Comparison of ENCODE assay signal across 8 cellular contexts in genomic region chr1:210328746-210329488, GRCh38. TPM values are rescaled to one million over a fixed set of nuclear protein-coding genes. Genes with fewer than 3 reads are reported as not detected.
DNase-seq lines count a peak whose midpoint lies in the region; ATAC-seq, FAIRE-seq and TF ChIP-seq lines count a peak whose summit lies in the region.

Gene HHAT (plus strand): TSS chr1:210328902. CDS start chr1:210348976, 20,074 bp downstream.

- no peak for TF ChIP-seq RAD21 in HepG2 (CRISPR knock-in tag; IDR thresholded peaks at IDR 0.05)

- H3K9me3 ChIP-seq in HepG2 (ENCODE audit: low read length) = no peaks in the 10 kb centered on the region

- H3K4me2 ChIP-seq in HepG2 (ENCODE audit: low read depth, low read length) = peak within 1 kb of the TSS; percentile 98

- POLR2A ChIA-PET in HepG2 (lab: Yijun Ruan, JAX) = interaction anchor here (0.6 to 1.4 kb wide), 6 partner anchors 14 to 929 kb away, joined by 3 to 19 read pairs (median 5); no protein-coding TSS in a partner anchor

- H2AFZ ChIP-seq in HepG2 (ENCODE audit: low read length) = peak within 1 kb of the TSS; percentile 59

- TF ChIP-seq EP300 in HepG2 (IDR thresholded peaks at IDR 0.05; ENCODE audit: low read depth in 2 of 2, low read length in 2 of 2) = no peak
- TF ChIP-seq EP300 in HepG2 (CRISPR knock-in tag; IDR thresholded peaks at IDR 0.05; ENCODE audit: borderline replicate concordance) = no peak

- peak within 1 kb of the TSS; percentile 88 for H3K4me3 ChIP-seq in AG09309 (ENCODE audit: control insufficient read depth, low read depth, low read length)
- H3K4me3 ChIP-seq in HepG2 (replicated peaks in 1 of 3; ENCODE audit: insufficient read depth in 1 of 3, low read depth in 2 of 3, low read length in 3 of 3) = peak within 1 kb of the TSS; percentile 69 to 85 (median 73)

- peak within 1 kb of the TSS; percentile 73 for H3K27ac ChIP-seq in HepG2 (ENCODE audit: extremely low read length, insufficient read depth, low read length)

- peak; percentile 24 for DNase-seq in AG09309 (ENCODE audit: low read depth)
- peak; percentile 82 for DNase-seq in NCI-H2171 (lab: John Stamatoyannopoulos, UW)
- peak; percentile 73 for DNase-seq in activated CD4-positive, alpha-beta T cell treated with anti-CD3 and anti-CD28 coated beads for 48 hours
- DNase-seq in dermis blood vessel endothelial cell = peak; percentile 78
- DNase-seq in HepG2 (ENCODE audit: low spot score) = peak; percentile 49
- DNase-seq in stimulated activated CD4-positive, alpha-beta T cell treated with anti-CD3 and anti-CD28 coated beads, Interleukin-4, amount 100 ng/mL, for 24 hours = peak; percentile 60

- H3K36me3 ChIP-seq in HepG2 (replicated peaks in 1 of 2; ENCODE audit: control insufficient read depth in 1 of 2, insufficient read depth in 2 of 2, low read length in 2 of 2) = no peaks in the 10 kb centered on the region

- peaks cover 19% of the 10 kb centered on the region for H3K4me1 ChIP-seq in HepG2 (ENCODE audit: insufficient read depth, low read length)

- no peaks in the 10 kb centered on the region; a peak in 1 of 5 replicates for H3K27me3 ChIP-seq in HepG2 (ENCODE audit: control insufficient read depth in 1 of 2, insufficient read depth in 2 of 2, low read length in 2 of 2)

- peak; percentile 61 for ATAC-seq in GM18868 (IDR thresholded peaks at IDR 0.05; ENCODE audit: unreplicated experiment)
- ATAC-seq in HG03066 (IDR thresholded peaks at IDR 0.05; ENCODE audit: low read depth, unreplicated experiment) = peak; percentile 56
- peak; percentile 94 for ATAC-seq in HepG2

- peak; percentile 61 to 67 for TF ChIP-seq POLR2A in HepG2 (IDR thresholded peaks at IDR 0.05; ENCODE audit: insufficient read depth in 1 of 2, low read depth in 2 of 2, low read length in 2 of 2)

- CTCF ChIA-PET in HepG2 (lab: Yijun Ruan, JAX; ENCODE audit: low intra/inter-chr PET ratio, low total read pairs) = no interaction called here

- BruUV-seq in HepG2 (replicated peaks; lab: Mats Ljungman, UMichigan) = TSS peak; percentile 90

- in situ Hi-C loops in HepG2 (cut with HindIII; ENCODE audit: extremely low pct_ligation_motif_present, low pct_unique_long_range_greater_than_20kb) = no loop called here

- no peaks in the 10 kb centered on the region for H3K79me2 ChIP-seq in HepG2 (ENCODE audit: insufficient read depth, low read length)

- WGBS in HepG2 (ENCODE audit: low lambda C conversion rate) = 1% methylated on average over 49 of the region's 88 CpGs

- H4K20me1 ChIP-seq in HepG2 (ENCODE audit: insufficient read depth, low read length) = no peaks in the 10 kb centered on the region

- TF ChIP-seq CTCF in AG09309 (IDR thresholded peaks at IDR 0.05; ENCODE audit: control insufficient read depth, insufficient read depth, low read depth, low read length, missing control alignments) (no peak), HepG2 (CRISPR knock-in tag; IDR thresholded peaks at IDR 0.05) (peak; percentile 26; the same call in 1 of the 2 replicates)

- peak within 1 kb of the TSS; percentile 84 for H3K9ac ChIP-seq in HepG2 (ENCODE audit: insufficient read depth, low read depth, low read length)

- intact Hi-C loops in HepG2 (cut with micrococcal nuclease; ENCODE audit: unreplicated experiment) = loop anchor here (2.0 kb wide), 2 partner anchors 38 to 64 kb away; no protein-coding TSS in a partner anchor

- no peak for FAIRE-seq in HepG2 (lab: Jason Lieb, UNC)

TF ChIP-seq in HepG2, 621 proteins besides CTCF, POLR2A, EP300 and RAD21 (continues in another document):
- TF ChIP-seq PHF21A (CRISPR knock-in tag; IDR thresholded peaks at IDR 0.05) (peak; percentile 74), AGO1 (IDR thresholded peaks at IDR 0.05; ENCODE audit: low read depth, low read length, poor library complexity, severe bottlenecking) (no peak), ZNF430 (CRISPR knock-in tag; IDR thresholded peaks at IDR 0.05) (peak; percentile 41; the same call in 1 of the 2 replicates), SYNCRIP (IDR thresholded peaks at IDR 0.05; ENCODE audit: insufficient read depth, low read depth, low read length) (no peak), SMAD1 (CRISPR knock-in tag; IDR thresholded peaks at IDR 0.05; ENCODE audit: borderline replicate concordance, low read depth) (0 out of 2 replicates have a peak, but pooled peaks have one; percentile 62), ZNF362 (CRISPR knock-in tag; IDR thresholded peaks at IDR 0.05; ENCODE audit: borderline replicate concordance) (peak; percentile 76; the same call in 1 of the 2 replicates), ZNF143 (CRISPR knock-in tag; IDR thresholded peaks at IDR 0.05) (0 out of 2 replicates have a peak, but pooled peaks have one; percentile 24), ZNF556 (CRISPR knock-in tag; IDR thresholded peaks at IDR 0.05; ENCODE audit: borderline replicate concordance) (peak; percentile 36; the same call in 1 of the 2 replicates), E2F5 (CRISPR knock-in tag; conservative IDR thresholded peaks at IDR 0.05) (0 out of 2 replicates have a peak, but pooled peaks have one; percentile 21), ZNF558 (CRISPR knock-in tag; IDR thresholded peaks at IDR 0.05; ENCODE audit: borderline replicate concordance) (no peak), ARNT2 (CRISPR knock-in tag; IDR thresholded peaks at IDR 0.05; ENCODE audit: low read depth) (peak; percentile 73), GMEB1 (CRISPR knock-in tag; IDR thresholded peaks at IDR 0.05; ENCODE audit: borderline replicate concordance) (peak; percentile 45; the same call in 1 of the 2 replicates), HDAC6 (IDR thresholded peaks at IDR 0.05; ENCODE audit: low read depth, low read length) (peak; percentile 80; the same call in 1 of the 2 replicates)
- TF ChIP-seq, protein P1, sequence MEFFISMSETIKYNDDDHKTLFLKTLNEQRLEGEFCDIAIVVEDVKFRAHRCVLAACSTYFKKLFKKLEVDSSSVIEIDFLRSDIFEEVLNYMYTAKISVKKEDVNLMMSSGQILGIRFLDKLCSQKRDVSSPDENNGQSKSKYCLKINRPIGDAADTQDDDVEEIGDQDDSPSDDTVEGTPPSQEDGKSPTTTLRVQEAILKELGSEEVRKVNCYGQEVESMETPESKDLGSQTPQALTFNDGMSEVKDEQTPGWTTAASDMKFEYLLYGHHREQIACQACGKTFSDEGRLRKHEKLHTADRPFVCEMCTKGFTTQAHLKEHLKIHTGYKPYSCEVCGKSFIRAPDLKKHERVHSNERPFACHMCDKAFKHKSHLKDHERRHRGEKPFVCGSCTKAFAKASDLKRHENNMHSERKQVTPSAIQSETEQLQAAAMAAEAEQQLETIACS (CRISPR knock-in tag; IDR thresholded peaks at IDR 0.05) = peak; percentile 95

RNA-seq across cellular contexts. Expression of gene HHAT, which starts in this region (rescaled TPM):
- 1.8 and 4.8 TPM in 2 replicates for total RNA-seq in dermis blood vessel endothelial cell
- total RNA-seq in HepG2 (2016; rRNA removed; fragmentation: Illumina TruSeq; extraction: Trizol) = 2.9 and 4.9 TPM in 2 replicates
- 0.79 and 1.2 TPM in 2 replicates for total RNA-seq in HepG2 (2016; cell fraction: cytosol; rRNA removed; fragmentation: Illumina TruSeq; extraction: Trizol; ENCODE audit: low read depth)
- 3.2 and 4.8 TPM in 2 replicates for total RNA-seq in HepG2 (2016; cell fraction: insoluble cytoplasmic fraction; rRNA removed; fragmentation: Illumina TruSeq; extraction: Trizol)
- total RNA-seq in HepG2 (2016; cell fraction: membrane; rRNA removed; fragmentation: Illumina TruSeq; extraction: Trizol) = 2.1 and 2.5 TPM in 2 replicates
- 7.4 and 8.0 TPM in 2 replicates for total RNA-seq in HepG2 (2016; cell fraction: nucleus; rRNA removed; fragmentation: Illumina TruSeq; extraction: Trizol)
- polyA plus RNA-seq in HepG2 (2011; rRNA removed) = 2.6 and 3.5 TPM in 2 replicates
- polyA plus RNA-seq in HepG2 (2011; cell fraction: cytosol; rRNA removed) = 3.1 and 5.9 TPM in 2 replicates
- 6.0 and 6.9 TPM in 2 replicates for polyA plus RNA-seq in HepG2 (2011; cell fraction: nucleus; rRNA removed)
- polyA plus RNA-seq in HepG2 (2012) = 1.3 and 1.7 TPM in 2 replicates
- polyA plus RNA-seq in HepG2 (2016; cell fraction: cytosol; fragmentation: Illumina TruSeq; extraction: Trizol; ENCODE audit: low read depth) = 0.36 and 0.60 TPM in 2 replicates
- polyA plus RNA-seq in HepG2 (2016; cell fraction: insoluble cytoplasmic fraction; fragmentation: Illumina TruSeq; extraction: Trizol; ENCODE audit: low read depth) = 2.6 TPM in 2 replicates
- polyA plus RNA-seq in HepG2 (2016; cell fraction: membrane; fragmentation: Illumina TruSeq; extraction: Trizol; ENCODE audit: low read depth) = 1.4 and 1.5 TPM in 2 replicates
- polyA plus RNA-seq in HepG2 (2016; cell fraction: nucleus; fragmentation: Illumina TruSeq; extraction: Trizol; ENCODE audit: insufficient read depth, low read depth) = 5.5 and 6.1 TPM in 2 replicates
- polyA minus RNA-seq in HepG2 (2011; rRNA and poly(A)+ RNA removed; ENCODE audit: low replicate concordance) = 1.1 and 11.2 TPM in 2 replicates
- 2.0 and 2.2 TPM in 2 replicates for polyA minus RNA-seq in HepG2 (2011; cell fraction: cytosol; rRNA and poly(A)+ RNA removed)
- 12.7 and 14.0 TPM in 2 replicates for polyA minus RNA-seq in HepG2 (2011; cell fraction: nucleus; rRNA and poly(A)+ RNA removed)

Comparison
In these comparisons a context has a peak if more than half of its experiments do, and no peak if none do; other contexts are left out.
1. Peak in every context shown above with its lines: DNase-seq, ATAC-seq, H3K4me3 ChIP-seq and H3K27ac ChIP-seq.
2. DNase-seq: peak in every context shown above with its lines; median percentile 82 in NCI-H2171; 78 in dermis blood vessel endothelial cell; 73 in activated CD4-positive, alpha-beta T cell treated with anti-CD3 and anti-CD28 coated beads for 48 hours; 60 in stimulated activated CD4-positive, alpha-beta T cell treated with anti-CD3 and anti-CD28 coated beads, Interleukin-4, amount 100 ng/mL, for 24 hours; 49 in HepG2; 24 in AG09309.